In the genomic region with DNA sequence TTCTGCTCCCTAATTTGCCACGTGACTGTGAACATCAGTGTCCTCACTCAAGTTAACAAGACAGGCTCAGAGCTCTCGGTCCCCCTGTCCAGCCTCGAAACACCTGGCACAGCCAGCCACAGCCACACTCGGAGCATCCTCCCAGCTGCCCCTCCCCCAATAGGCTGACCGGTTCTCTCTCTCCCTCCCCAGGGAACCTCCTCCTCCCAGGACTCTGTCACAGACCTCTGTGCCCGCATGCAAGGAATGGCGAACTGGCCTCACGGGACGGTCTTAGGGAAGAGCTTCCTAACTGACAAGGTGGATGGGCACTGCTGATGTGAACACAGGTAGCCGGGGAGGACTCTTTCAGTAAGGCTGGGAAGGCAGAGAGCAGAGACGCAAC, we compare ENCODE assay signal across 1 cellular context.
TF ChIP-seq lines count a peak whose summit lies in the region.

No MANE protein-coding gene starts in this region.

TF ChIP-seq in H1, 55 proteins besides CTCF, POLR2A, EP300 and RAD21 (continued from another document):
- no peak for TF ChIP-seq CEBPB (IDR thresholded peaks at IDR 0.05; ENCODE audit: low read depth, low read length)
